In genomic region chrX:89021964-89022363, GRCh38 we compare ENCODE assay signal across 29 cellular contexts.
"Had no signal": no experiment of that assay in that cellular context is flagged by ENCODE, and none has a peak within 500 bp of the region (broad histone marks: within the 10 kb centered on the region; RNA-seq: fewer than 3 reads in every experiment).

No MANE protein-coding gene starts in this region.

- H3K27me3 ChIP-seq: stomach, suprapubic skin, testis, thyroid gland, tibial artery, tibial nerve, transverse colon, upper lobe of left lung, upper lobe of right lung, uterus, vagina had no signal

- H3K4me1 ChIP-seq: stomach, suprapubic skin, testis, thyroid gland, tibial artery, tibial nerve, transverse colon, upper lobe of left lung, upper lobe of right lung, uterus, vagina had no signal

- H3K4me1 Mint-ChIP-seq: stimulated activated effector memory CD8-positive, alpha-beta T cell treated with anti-CD3 and anti-CD28 coated beads, Interleukin-12 subunit alpha, Interleukin-12 subunit beta, amount 100 ng/mL, for 72 hours; stimulated activated memory B cell treated with anti-CD40 and anti-IgM and Interleukin-4, amounts not matched to agents 10 μg/mL and 1 μg/mL and 100 μg/mL, for 72 hours; stimulated activated naive B cell treated with anti-CD40 and anti-IgM and Interleukin-4, amounts not matched to agents 10 μg/mL and 1 μg/mL and 100 μg/mL, for 72 hours; stimulated activated naive CD8-positive, alpha-beta T cell treated with anti-CD3 and anti-CD28 coated beads, Interleukin-15, amount 100 ng/mL, for 72 hours had no signal

- H3K4me3 ChIP-seq: stomach, suprapubic skin, testis, thoracic aorta, thyroid gland, tibial artery, tibial nerve, transverse colon, upper lobe of left lung, upper lobe of right lung, uterus, vagina had no signal

- H3K9me3 Mint-ChIP-seq: type B pancreatic cell had no signal

- H3K9me3 ChIP-seq: suprapubic skin, testis, thoracic aorta, thyroid gland, transverse colon, upper lobe of left lung, upper lobe of right lung, uterus, vagina had no signal

- ATAC-seq: stimulated activated effector memory CD8-positive, alpha-beta T cell treated with anti-CD3 and anti-CD28 coated beads, Interleukin-12 subunit alpha, Interleukin-12 subunit beta, amount 100 ng/mL, for 72 hours; stimulated activated memory B cell treated with anti-CD40 and anti-IgM and Interleukin-4, amounts not matched to agents 10 μg/mL and 1 μg/mL and 100 μg/mL, for 72 hours; stimulated activated naive B cell treated with anti-CD40 and anti-IgM and Interleukin-4, amounts not matched to agents 10 μg/mL and 1 μg/mL and 100 μg/mL, for 72 hours; stimulated activated naive CD8-positive, alpha-beta T cell treated with anti-CD3 and anti-CD28 coated beads, Interleukin-15, amount 100 ng/mL, for 72 hours; stimulated activated naive CD8-positive, alpha-beta T cell treated with anti-CD3 and anti-CD28 coated beads, Interleukin-15, Interleukin-2, amounts not matched to agents 100 U/mL and 50 U/mL, for 24 hours; upper lobe of right lung had no signal

- H3K27ac Mint-ChIP-seq: stimulated activated effector memory CD8-positive, alpha-beta T cell treated with anti-CD3 and anti-CD28 coated beads, Interleukin-12 subunit alpha, Interleukin-12 subunit beta, amount 100 ng/mL, for 72 hours; stimulated activated memory B cell treated with anti-CD40 and anti-IgM and Interleukin-4, amounts not matched to agents 10 μg/mL and 1 μg/mL and 100 μg/mL, for 72 hours; stimulated activated naive B cell treated with anti-CD40 and anti-IgM and Interleukin-4, amounts not matched to agents 10 μg/mL and 1 μg/mL and 100 μg/mL, for 72 hours; stimulated activated naive CD8-positive, alpha-beta T cell treated with anti-CD3 and anti-CD28 coated beads, Interleukin-15, amount 100 ng/mL, for 72 hours; stimulated activated naive CD8-positive, alpha-beta T cell treated with anti-CD3 and anti-CD28 coated beads, Interleukin-15, Interleukin-2, amounts not matched to agents 100 ng/mL and 50 ng/mL, for 24 hours; type B pancreatic cell had no signal

- H3K36me3 Mint-ChIP-seq: stimulated activated effector memory CD8-positive, alpha-beta T cell treated with anti-CD3 and anti-CD28 coated beads, Interleukin-12 subunit alpha, Interleukin-12 subunit beta, amount 100 ng/mL, for 72 hours; stimulated activated memory B cell treated with anti-CD40 and anti-IgM and Interleukin-4, amounts not matched to agents 10 μg/mL and 1 μg/mL and 100 μg/mL, for 72 hours; stimulated activated naive B cell treated with anti-CD40 and anti-IgM and Interleukin-4, amounts not matched to agents 10 μg/mL and 1 μg/mL and 100 μg/mL, for 72 hours; type B pancreatic cell had no signal

- H3K27me3 Mint-ChIP-seq: stimulated activated memory B cell treated with anti-CD40 and anti-IgM and Interleukin-4, amounts not matched to agents 10 μg/mL and 1 μg/mL and 100 μg/mL, for 72 hours; stimulated activated naive B cell treated with anti-CD40 and anti-IgM and Interleukin-4, amounts not matched to agents 10 μg/mL and 1 μg/mL and 100 μg/mL, for 72 hours; stimulated activated naive CD8-positive, alpha-beta T cell treated with anti-CD3 and anti-CD28 coated beads, Interleukin-15, amount 100 ng/mL, for 72 hours; stimulated activated naive CD8-positive, alpha-beta T cell treated with anti-CD3 and anti-CD28 coated beads, Interleukin-15, Interleukin-2, amounts not matched to agents 100 ng/mL and 50 ng/mL, for 24 hours; type B pancreatic cell had no signal

- H3K36me3 ChIP-seq: stomach, suprapubic skin, thoracic aorta, thyroid gland, tibial artery, tibial nerve, transverse colon, upper lobe of left lung, upper lobe of right lung, uterus, vagina had no signal

- DNase-seq: stimulated activated CD4-positive, alpha-beta T cell treated with anti-CD3 and anti-CD28 coated beads, Interleukin-2, amount 100 ng/mL, for 48 hours; stimulated activated CD4-positive, alpha-beta T cell treated with anti-CD3 and anti-CD28 coated beads, Interleukin-4, amount 100 ng/mL, for 1 hour; stimulated activated CD4-positive, alpha-beta T cell treated with anti-CD3 and anti-CD28 coated beads, Interleukin-4, amount 100 ng/mL, for 24 hours; stimulated activated CD4-positive, alpha-beta T cell treated with anti-CD3 and anti-CD28 coated beads, Interleukin-4, amount 100 ng/mL, for 4 hours; stimulated activated CD8-positive, alpha-beta memory T cell treated with anti-CD3 and anti-CD28 coated beads, Interleukin-4, amount 100 ng/mL, for 48 hours; stimulated activated naive B cell treated with anti-CD40 and anti-IgM and Interleukin-4, amounts not matched to agents 10 μg/mL and 1 μg/mL and 100 μg/mL, for 72 hours; stimulated activated naive CD4-positive, alpha-beta T cell; stimulated activated naive CD4-positive, alpha-beta T cell treated with Interleukin-2 at 50 U/mL for 16 hours; stimulated activated naive CD8-positive, alpha-beta T cell treated with anti-CD3 and anti-CD28 coated beads, Interleukin-15, amount 100 ng/mL, for 72 hours; stimulated activated naive CD8-positive, alpha-beta T cell treated with anti-CD3 and anti-CD28 coated beads, Interleukin-15, Interleukin-2, amounts not matched to agents 100 U/mL and 50 U/mL, for 24 hours; stomach; substantia nigra; testis; thyroid gland; tibial artery; transverse colon; trophoblast cell; upper lobe of left lung; upper lobe of right lung; uterus had no signal

- H3K4me3 Mint-ChIP-seq: stimulated activated effector memory CD8-positive, alpha-beta T cell treated with anti-CD3 and anti-CD28 coated beads, Interleukin-12 subunit alpha, Interleukin-12 subunit beta, amount 100 ng/mL, for 72 hours; stimulated activated memory B cell treated with anti-CD40 and anti-IgM and Interleukin-4, amounts not matched to agents 10 μg/mL and 1 μg/mL and 100 μg/mL, for 72 hours; stimulated activated naive B cell treated with anti-CD40 and anti-IgM and Interleukin-4, amounts not matched to agents 10 μg/mL and 1 μg/mL and 100 μg/mL, for 72 hours; stimulated activated naive CD8-positive, alpha-beta T cell treated with anti-CD3 and anti-CD28 coated beads, Interleukin-15, amount 100 ng/mL, for 72 hours; stimulated activated naive CD8-positive, alpha-beta T cell treated with anti-CD3 and anti-CD28 coated beads, Interleukin-15, Interleukin-2, amounts not matched to agents 100 ng/mL and 50 ng/mL, for 24 hours; type B pancreatic cell had no signal

- FAIRE-seq: urothelium cell line had no signal

- H3K27ac ChIP-seq: stomach, suprapubic skin, testis, thoracic aorta, thyroid gland, tibial artery, tibial nerve, transverse colon, upper lobe of left lung, upper lobe of right lung, uterus, vagina had no signal
